ENCODE assay signal across 10 cellular contexts in the genomic region with DNA sequence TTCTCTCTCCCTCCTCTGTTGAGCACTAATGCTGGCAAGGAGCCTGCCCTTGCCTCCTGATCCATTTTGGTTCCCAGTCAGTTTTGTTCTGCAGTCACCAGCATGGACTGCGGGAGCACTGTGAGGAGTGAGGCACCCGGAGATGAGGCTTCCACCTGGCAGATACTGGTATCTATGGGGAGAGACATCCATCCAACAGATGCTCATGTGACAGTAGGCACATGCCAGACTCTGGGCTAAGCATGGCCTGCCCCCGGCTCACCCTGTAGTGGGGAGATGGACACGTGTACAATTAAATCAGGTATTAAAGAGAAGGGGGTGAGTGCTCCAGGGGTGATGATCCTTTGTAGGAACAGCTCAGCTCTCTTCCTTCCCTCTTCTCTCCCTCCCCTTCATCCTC.
"Had no signal": no experiment of that assay in that cellular context is flagged by ENCODE, and none has a peak within 500 bp of the region (broad histone marks: within the 10 kb centered on the region; RNA-seq: fewer than 3 reads in every experiment).

No MANE protein-coding gene starts in this region.

- H3K27me3 ChIP-seq: ovary had no signal

- H3K9me3 Mint-ChIP-seq: activated T-cell treated with anti-CD3 and anti-CD28 coated beads, Interleukin-2, amount 50 U/mL, for 4 hours had no signal

- H3K36me3 ChIP-seq: esophagus squamous epithelium, ovary had no signal

- H3K4me3 ChIP-seq: esophagus squamous epithelium, ovary had no signal

- H3K27ac ChIP-seq: esophagus squamous epithelium, ovary had no signal

- H3K4me3 Mint-ChIP-seq: activated naive CD8-positive, alpha-beta T cell; activated T-cell treated with anti-CD3 and anti-CD28 coated beads, Interleukin-2, amount 50 U/mL, for 4 hours had no signal

- H3K9me3 ChIP-seq: esophagus squamous epithelium, ovary had no signal

- H3K27ac Mint-ChIP-seq: activated naive CD8-positive, alpha-beta T cell had no signal

- DNase-seq: activated CD4-positive, alpha-beta T cell treated with anti-CD3 and anti-CD28 coated beads for 1 hour; activated CD4-positive, alpha-beta T cell treated with anti-CD3 and anti-CD28 coated beads, Interleukin-2, amount 50 U/mL, for 48 hours; activated gamma-delta T cell; activated T-cell treated with anti-CD3 and anti-CD28 coated beads, Interleukin-2, amount 50 U/mL, for 4 hours; esophagus squamous epithelium; foreskin fibroblast; mesendoderm; ovary had no signal

- H3K36me3 Mint-ChIP-seq: activated naive CD8-positive, alpha-beta T cell had no signal

- ATAC-seq: activated T-cell treated with anti-CD3 and anti-CD28 coated beads, Interleukin-2, amount 50 U/mL, for 4 hours; left lobe of liver had no signal
